In the genomic region with DNA sequence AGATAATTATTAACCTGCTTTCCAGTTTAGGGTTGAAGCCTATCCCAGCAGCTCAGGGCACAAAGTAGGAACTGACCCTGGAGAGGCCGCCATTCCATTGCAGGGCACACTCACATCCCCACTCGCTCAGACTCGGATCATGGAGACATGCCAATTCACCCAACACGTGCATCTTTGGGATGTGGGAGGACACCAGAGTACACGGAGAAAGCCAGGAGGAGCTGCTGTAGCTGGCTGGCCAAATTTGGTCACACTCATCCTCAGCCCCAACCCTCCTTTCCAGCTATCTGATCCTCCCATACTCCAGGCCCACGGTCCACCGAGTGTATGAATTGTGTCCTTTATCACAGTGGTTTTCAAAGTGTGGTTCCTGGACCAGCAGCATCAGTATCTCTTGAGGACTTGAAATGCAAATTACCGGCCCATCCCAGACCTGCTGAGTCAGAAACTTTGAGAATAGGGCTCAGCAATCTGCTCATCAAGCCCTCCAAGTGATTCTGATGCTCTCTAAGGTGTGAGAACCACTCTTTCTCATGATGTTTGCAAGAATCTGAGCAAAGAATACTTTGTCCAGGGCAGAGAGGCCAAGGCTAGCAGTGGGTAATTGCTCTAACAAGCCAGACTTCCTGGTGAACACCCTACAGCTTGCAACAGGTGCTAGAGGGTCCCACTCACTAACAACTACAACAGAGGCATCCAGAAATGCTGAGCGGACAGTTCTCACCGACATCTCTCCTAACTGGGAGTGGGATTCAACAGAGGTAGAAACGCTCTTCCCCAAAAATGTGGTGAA, we compare ENCODE assay signal across 1 cellular context.
TF ChIP-seq lines count a peak whose summit lies in the region.

No MANE protein-coding gene starts in this region.

TF ChIP-seq in A549, 52 proteins besides CTCF, POLR2A, EP300 and RAD21:
- TF ChIP-seq MAFK (IDR thresholded peaks at IDR 0.05; ENCODE audit: partially characterized antibody), result peak; percentile 94
- TF ChIP-seq KDM1A (IDR thresholded peaks at IDR 0.05; ENCODE audit: low read depth), result no peak
TF ChIP-seq in A549: peak in this region for 1.
